In genomic region chr6:7726416-7727149, GRCh38 we compare ENCODE assay signal across 8 cellular contexts.
DNase-seq lines count a peak whose midpoint lies in the region; ATAC-seq and TF ChIP-seq lines count a peak whose summit lies in the region.

No MANE protein-coding gene starts in this region.

- in situ Hi-C loops in GM13977 (cut with MboI; ENCODE audit: low pct_unique_long_range_greater_than_20kb, low sequenced_read_pairs, unreplicated experiment) = loop anchor here (10.0 kb wide), 1 partner anchor 268 kb away; no protein-coding TSS in a partner anchor

- no peaks in the 10 kb centered on the region for H3K36me3 Mint-ChIP-seq in activated naive CD8-positive, alpha-beta T cell
- H3K36me3 Mint-ChIP-seq in stimulated activated naive CD8-positive, alpha-beta T cell treated with anti-CD3 and anti-CD28 coated beads, Interleukin-15, Interleukin-2, amounts not matched to agents 100 ng/mL and 50 ng/mL, for 24 hours (ENCODE audit: low read depth) = no peaks in the 10 kb centered on the region

- H3K4me3 ChIP-seq in ACC112 (ENCODE audit: low read depth, low read length) = peak overlapping the region; percentile 79
- H3K4me3 ChIP-seq in iPS-18c (ENCODE audit: insufficient read depth, low read depth, low read length) = peak overlapping the region; percentile 64; the same call in 1 of the 2 replicates

- TF ChIP-seq CTCF in GM13977 (IDR thresholded peaks at IDR 0.05; ENCODE audit: extremely low read depth, insufficient read depth, missing control alignments) = no peak

- ATAC-seq in HG03521 (IDR thresholded peaks at IDR 0.05; ENCODE audit: unreplicated experiment) = peak; percentile 10

- H3K4me3 Mint-ChIP-seq in activated naive CD8-positive, alpha-beta T cell = peak overlapping the region; percentile 75
- peak overlapping the region; percentile 37 for H3K4me3 Mint-ChIP-seq in stimulated activated naive CD8-positive, alpha-beta T cell treated with anti-CD3 and anti-CD28 coated beads, Interleukin-15, Interleukin-2, amounts not matched to agents 100 ng/mL and 50 ng/mL, for 24 hours

- H3K27me3 ChIP-seq in ACC112 (ENCODE audit: insufficient read depth, low read length) = peaks cover 23% of the 10 kb centered on the region

- peaks cover 47% of the 10 kb centered on the region for H3K27me3 Mint-ChIP-seq in activated naive CD8-positive, alpha-beta T cell
- peaks cover 78% of the 10 kb centered on the region for H3K27me3 Mint-ChIP-seq in stimulated activated naive CD8-positive, alpha-beta T cell treated with anti-CD3 and anti-CD28 coated beads, Interleukin-15, Interleukin-2, amounts not matched to agents 100 ng/mL and 50 ng/mL, for 24 hours

- peaks cover 26% of the 10 kb centered on the region for H3K4me1 ChIP-seq in ACC112 (ENCODE audit: control insufficient read depth, insufficient read depth, low read length, unreplicated experiment)

- peaks cover 19% of the 10 kb centered on the region for H3K4me1 Mint-ChIP-seq in activated naive CD8-positive, alpha-beta T cell (ENCODE audit: low read depth)
- peaks cover 15% of the 10 kb centered on the region for H3K4me1 Mint-ChIP-seq in stimulated activated naive CD8-positive, alpha-beta T cell treated with anti-CD3 and anti-CD28 coated beads, Interleukin-15, Interleukin-2, amounts not matched to agents 100 ng/mL and 50 ng/mL, for 24 hours (ENCODE audit: low read depth)

- no peaks in the 10 kb centered on the region for H3K36me3 ChIP-seq in ACC112 (ENCODE audit: insufficient read depth, low read length)

- no peaks in the 10 kb centered on the region for H3K9me3 Mint-ChIP-seq in activated naive CD8-positive, alpha-beta T cell (ENCODE audit: low read depth)
- H3K9me3 Mint-ChIP-seq in stimulated activated naive CD8-positive, alpha-beta T cell treated with anti-CD3 and anti-CD28 coated beads, Interleukin-15, Interleukin-2, amounts not matched to agents 100 ng/mL and 50 ng/mL, for 24 hours = no peaks in the 10 kb centered on the region

- H3K79me2 ChIP-seq in ACC112 (ENCODE audit: control insufficient read depth, insufficient read depth, low read length, unreplicated experiment) = no peaks in the 10 kb centered on the region

- H3K27ac Mint-ChIP-seq in activated naive CD8-positive, alpha-beta T cell = no peak overlapping the region
- no peak overlapping the region for H3K27ac Mint-ChIP-seq in stimulated activated naive CD8-positive, alpha-beta T cell treated with anti-CD3 and anti-CD28 coated beads, Interleukin-15, Interleukin-2, amounts not matched to agents 100 ng/mL and 50 ng/mL, for 24 hours

- H3K27ac ChIP-seq in ACC112 (ENCODE audit: low read depth, low read length) = no peak overlapping the region

- DNase-seq in GM13977 (ENCODE audit: low spot score) = peak; percentile 61
- no peak for DNase-seq in NCI-H226
- no peak for DNase-seq in stimulated activated naive CD4-positive, alpha-beta T cell (lab: John Stamatoyannopoulos, UW)

- H2AFZ ChIP-seq in ACC112 (ENCODE audit: low read length, unreplicated experiment) = peak overlapping the region; percentile 83

- no peaks in the 10 kb centered on the region for H3K9me3 ChIP-seq in iPS-18c (ENCODE audit: control insufficient read depth, insufficient read depth, low read length)
